Comparison of ENCODE assay signal across 20 cellular contexts in genomic region chr13:101258509-101258908, GRCh38.
DNase-seq lines count a peak whose midpoint lies in the region; TF ChIP-seq lines count a peak whose summit lies in the region.
"Had no signal": no experiment of that assay in that cellular context is flagged by ENCODE, and none has a peak within 500 bp of the region (broad histone marks: within the 10 kb centered on the region; RNA-seq: fewer than 3 reads in every experiment).

No MANE protein-coding gene starts in this region.

- H3K4me2 ChIP-seq in mammary epithelial cell (ENCODE audit: insufficient read depth, low read depth, low read length), result no peak overlapping the region
- peak overlapping the region; percentile 61; the same call in 1 of the 2 replicates for H3K4me2 ChIP-seq in SK-N-SH

- no peaks in the 10 kb centered on the region for H4K20me1 ChIP-seq in mammary epithelial cell (ENCODE audit: insufficient read depth, low read length)
- no peaks in the 10 kb centered on the region for H4K20me1 ChIP-seq in SK-N-SH (ENCODE audit: insufficient read depth)

- H3F3A ChIP-seq in SK-N-SH (replicated peaks; ENCODE audit: insufficient read depth), result peaks cover 9% of the 10 kb centered on the region

- BruUV-seq in mammary epithelial cell (replicated peaks; lab: Mats Ljungman, UMichigan), result no TSS peak
- BruUV-seq in MCF 10A (replicated peaks; lab: Mats Ljungman, UMichigan), result no TSS peak

- no peak overlapping the region for H3K27ac ChIP-seq in mammary epithelial cell (ENCODE audit: insufficient read depth, low read depth, low read length)
- peak overlapping the region in 1 of 2 experiments; percentile 87; a peak in 2 of 4 replicates for H3K27ac ChIP-seq in SK-N-SH (ENCODE audit: low read depth in 2 of 2, low read length in 1 of 2)
- H3K27ac ChIP-seq in left ventricle myocardium inferior (replicated peaks), result no peak overlapping the region
- H3K27ac ChIP-seq: ascending aorta, pancreas, right lobe of liver had no signal

- DNase-seq in mammary epithelial cell (no peak), MCF 10A (ENCODE audit: unreplicated experiment) (no peak), SK-N-SH (no peak), glutamatergic neuron (no peak), left ventricle myocardium inferior (no peak), HUDEP-2 (lab: John Stamatoyannopoulos, UW; ENCODE audit: unreplicated experiment in 76 of 76) (no peak), pons (ENCODE audit: low spot score) (no peak)
- no peak for DNase-seq in activated T-helper 2 cell treated with anti-CD3 and anti-CD28 coated beads, Interferon-gamma antibody, Interleukin-2, Interleukin-4, amounts not matched to agents 10 μg/mL and 5 μg/mL and 100 μg/mL, durations not matched to agents 14 hours and 24 hours and 36 hours (ENCODE audit: low spot score)
- DNase-seq: activated naive CD4-positive, alpha-beta T cell; CD4-positive, CD25-positive, alpha-beta regulatory T cell; cerebellar nuclear complex; NCI-H1048; NCI-H2029; pancreas; right lobe of liver had no signal

- no peaks in the 10 kb centered on the region for H3K9me2 ChIP-seq in SK-N-SH

- no peak for TF ChIP-seq EP300 in SK-N-SH (IDR thresholded peaks at IDR 0.05; ENCODE audit: borderline replicate concordance in 1 of 2, low read depth in 1 of 2, low read length in 1 of 2)

- no peak for TF ChIP-seq RAD21 in SK-N-SH (IDR thresholded peaks at IDR 0.05; ENCODE audit: low read length)

- H3K36me3 ChIP-seq in mammary epithelial cell (ENCODE audit: insufficient read depth, low read length), result no peaks in the 10 kb centered on the region
- H3K36me3 ChIP-seq in SK-N-SH (replicated peaks in 1 of 2; ENCODE audit: control insufficient read depth in 1 of 2, insufficient read depth in 2 of 2, low read length in 1 of 2), result no peaks in the 10 kb centered on the region
- peaks cover 5% of the 10 kb centered on the region for H3K36me3 ChIP-seq in left ventricle myocardium inferior
- H3K36me3 ChIP-seq: pancreas, right lobe of liver had no signal

- H3K27me3 ChIP-seq in mammary epithelial cell (ENCODE audit: insufficient read depth, low read length), result no peaks in the 10 kb centered on the region
- no peaks in the 10 kb centered on the region for H3K27me3 ChIP-seq in SK-N-SH (ENCODE audit: insufficient read depth)
- H3K27me3 ChIP-seq in left ventricle myocardium inferior (ENCODE audit: low read depth), result no peaks in the 10 kb centered on the region
- H3K27me3 ChIP-seq: ascending aorta, pancreas, right lobe of liver had no signal

- intact Hi-C loops in mammary epithelial cell (cut with micrococcal nuclease), result no loop called here
- intact Hi-C loops in MCF 10A (cut with micrococcal nuclease), result no loop called here
- intact Hi-C loops in activated T-helper 2 cell treated with anti-CD3 and anti-CD28 coated beads, Interferon-gamma antibody, Interleukin-2, Interleukin-4, amounts not matched to agents 10 μg/mL and 5 μg/mL and 100 μg/mL, durations not matched to agents 14 hours and 24 hours and 36 hours (cut with micrococcal nuclease), result loop anchor here (5.0 kb wide), 1 partner anchor 369 kb away; no protein-coding TSS in a partner anchor
- intact Hi-C loops in left ventricle myocardium inferior (cut with micrococcal nuclease), result no loop called here

- CTCF ChIA-PET in mammary epithelial cell (lab: Charles Lee; ENCODE audit: low non-redundant PET) (no interaction called here), MCF 10A (lab: Yijun Ruan, JAX) (no interaction called here), SK-N-SH (lab: Yijun Ruan, JAX) (interaction anchor here (0.8 to 1.8 kb wide), 2 partner anchors 10 to 23 kb away, joined by 3 to 5 read pairs; no protein-coding TSS in a partner anchor)

- peaks cover 9% of the 10 kb centered on the region for H3K4me1 ChIP-seq in mammary epithelial cell (ENCODE audit: insufficient read depth, low read length)
- peaks cover 0 to 10% of the 10 kb centered on the region in 2 experiments for H3K4me1 ChIP-seq in SK-N-SH (ENCODE audit: control insufficient read depth in 1 of 2, insufficient read depth in 2 of 2, low read depth in 1 of 2, low read length in 1 of 2)
- no peaks in the 10 kb centered on the region for H3K4me1 ChIP-seq in left ventricle myocardium inferior
- H3K4me1 ChIP-seq: ascending aorta, pancreas, right lobe of liver had no signal

- H3K9ac ChIP-seq in mammary epithelial cell (ENCODE audit: insufficient read depth, low read length) (no peak overlapping the region), SK-N-SH (no peak overlapping the region)

- H3K9me3 Mint-ChIP-seq in MCF 10A (ENCODE audit: unreplicated experiment) (no peaks in the 10 kb centered on the region), glutamatergic neuron (ENCODE audit: unreplicated experiment) (no peaks in the 10 kb centered on the region)
- H3K9me3 Mint-ChIP-seq in activated T-helper 2 cell treated with anti-CD3 and anti-CD28 coated beads, Interferon-gamma antibody, Interleukin-2, Interleukin-4, amounts not matched to agents 10 μg/mL and 5 μg/mL and 100 μg/mL, durations not matched to agents 14 hours and 24 hours and 36 hours, result no peaks in the 10 kb centered on the region
- H3K9me3 Mint-ChIP-seq: activated CD4-positive, alpha-beta T cell treated with anti-CD3 and anti-CD28 coated beads, Interleukin-2, amount 10 ng/mL, durations not matched to agents 24 days and 14 days; type B pancreatic cell had no signal

- H2AFZ ChIP-seq in mammary epithelial cell (ENCODE audit: low read depth, low read length) (peak overlapping the region; percentile 18), SK-N-SH (ENCODE audit: low read depth) (0 out of 2 replicates have a peak overlapping the region, but pooled peaks have one; percentile 71)

- no peaks in the 10 kb centered on the region for H3K4me1 Mint-ChIP-seq in MCF 10A (ENCODE audit: insufficient read depth, unreplicated experiment)
- peaks cover 6% of the 10 kb centered on the region for H3K4me1 Mint-ChIP-seq in glutamatergic neuron (ENCODE audit: low read depth, unreplicated experiment)
- H3K4me1 Mint-ChIP-seq in activated T-helper 2 cell treated with anti-CD3 and anti-CD28 coated beads, Interferon-gamma antibody, Interleukin-2, Interleukin-4, amounts not matched to agents 10 μg/mL and 5 μg/mL and 100 μg/mL, durations not matched to agents 14 hours and 24 hours and 36 hours (ENCODE audit: low read depth), result peaks cover 11% of the 10 kb centered on the region
- H3K4me1 Mint-ChIP-seq: CD4-positive, CD25-positive, alpha-beta regulatory T cell had no signal

- dilution Hi-C loops in mammary epithelial cell (cut with HindIII; ENCODE audit: low sequenced_read_pairs), result no loop called here

- H3K27me3 Mint-ChIP-seq in MCF 10A (ENCODE audit: insufficient read depth, unreplicated experiment), result no peaks in the 10 kb centered on the region
- H3K27me3 Mint-ChIP-seq in glutamatergic neuron (ENCODE audit: unreplicated experiment), result no peaks in the 10 kb centered on the region
- H3K27me3 Mint-ChIP-seq in activated T-helper 2 cell treated with anti-CD3 and anti-CD28 coated beads, Interferon-gamma antibody, Interleukin-2, Interleukin-4, amounts not matched to agents 10 μg/mL and 5 μg/mL and 100 μg/mL, durations not matched to agents 14 hours and 24 hours and 36 hours (ENCODE audit: low read depth), result peaks cover 10% of the 10 kb centered on the region
- H3K27me3 Mint-ChIP-seq: CD4-positive, CD25-positive, alpha-beta regulatory T cell; stimulated activated naive B cell treated with anti-CD40 and anti-IgM and Interleukin-4, amounts not matched to agents 10 μg/mL and 1 μg/mL and 100 μg/mL, for 72 hours had no signal

- POLR2A ChIA-PET in MCF 10A (lab: Yijun Ruan, JAX), result no interaction called here
- POLR2A ChIA-PET in SK-N-SH (lab: Yijun Ruan, JAX), result no interaction called here

- WGBS in mammary epithelial cell (ENCODE audit: low coverage, missing lambda C conversion rate), result 98% methylated on average over 6 of the region's 6 CpGs
- WGBS in SK-N-SH (ENCODE audit: low lambda C conversion rate), result 99% methylated on average over 6 of the region's 6 CpGs

- H3K4me3 ChIP-seq in mammary epithelial cell (replicated peaks in 1 of 3; ENCODE audit: insufficient read depth in 1 of 3, low read depth in 2 of 3, low read length in 3 of 3) (no peak overlapping the region), SK-N-SH (ENCODE audit: low read depth in 2 of 2, low read length in 1 of 2) (no peak overlapping the region), left ventricle myocardium inferior (no peak overlapping the region)
- H3K4me3 ChIP-seq: ascending aorta, K562, pancreas, right lobe of liver had no signal

- H3K27ac Mint-ChIP-seq in MCF 10A (ENCODE audit: low read depth, unreplicated experiment) (no peak overlapping the region), glutamatergic neuron (ENCODE audit: unreplicated experiment) (peak overlapping the region; percentile 80)
- no peak overlapping the region for H3K27ac Mint-ChIP-seq in activated T-helper 2 cell treated with anti-CD3 and anti-CD28 coated beads, Interferon-gamma antibody, Interleukin-2, Interleukin-4, amounts not matched to agents 10 μg/mL and 5 μg/mL and 100 μg/mL, durations not matched to agents 14 hours and 24 hours and 36 hours
- H3K27ac Mint-ChIP-seq: activated CD4-positive, alpha-beta T cell treated with anti-CD3 and anti-CD28 coated beads, Interleukin-2, amount 10 ng/mL, durations not matched to agents 24 days and 14 days; CD4-positive, CD25-positive, alpha-beta regulatory T cell; stimulated activated naive B cell treated with anti-CD40 and anti-IgM and Interleukin-4, amounts not matched to agents 10 μg/mL and 1 μg/mL and 100 μg/mL, for 72 hours; type B pancreatic cell had no signal

- no peak for TF ChIP-seq CTCF in mammary epithelial cell (conservative IDR thresholded peaks at IDR 0.05 in 1 of 2, IDR thresholded peaks at IDR 0.05 in 1 of 2; ENCODE audit: extremely low read depth in 1 of 2, insufficient read depth in 1 of 2, low read depth in 1 of 2, low read length in 2 of 2)
- TF ChIP-seq CTCF in MCF 10A (IDR thresholded peaks at IDR 0.05; ENCODE audit: unreplicated experiment), result no peak
- no peak for TF ChIP-seq CTCF in SK-N-SH (IDR thresholded peaks at IDR 0.05)
- no peak for TF ChIP-seq CTCF in glutamatergic neuron (IDR thresholded peaks at IDR 0.05; ENCODE audit: partially characterized antibody, unreplicated experiment)
- no peak for TF ChIP-seq CTCF in left ventricle myocardium inferior (IDR thresholded peaks at IDR 0.05; ENCODE audit: borderline replicate concordance)

- in situ Hi-C loops in mammary epithelial cell (cut with MboI; ENCODE audit: low sequenced_read_pairs in 2 of 2), result no loop called here

- H3K79me2 ChIP-seq in mammary epithelial cell (ENCODE audit: insufficient read depth, low read length) (no peaks in the 10 kb centered on the region), SK-N-SH (ENCODE audit: insufficient read depth) (no peaks in the 10 kb centered on the region)

- H3K36me3 Mint-ChIP-seq in MCF 10A (ENCODE audit: insufficient read depth, unreplicated experiment), result no peaks in the 10 kb centered on the region
- no peaks in the 10 kb centered on the region for H3K36me3 Mint-ChIP-seq in glutamatergic neuron (ENCODE audit: unreplicated experiment)
- no peaks in the 10 kb centered on the region for H3K36me3 Mint-ChIP-seq in activated T-helper 2 cell treated with anti-CD3 and anti-CD28 coated beads, Interferon-gamma antibody, Interleukin-2, Interleukin-4, amounts not matched to agents 10 μg/mL and 5 μg/mL and 100 μg/mL, durations not matched to agents 14 hours and 24 hours and 36 hours (ENCODE audit: low read depth)
- H3K36me3 Mint-ChIP-seq: CD4-positive, CD25-positive, alpha-beta regulatory T cell; stimulated activated naive B cell treated with anti-CD40 and anti-IgM and Interleukin-4, amounts not matched to agents 10 μg/mL and 1 μg/mL and 100 μg/mL, for 72 hours; type B pancreatic cell had no signal

- H3K9me3 ChIP-seq in mammary epithelial cell (replicated peaks; ENCODE audit: insufficient read depth, low read length) (no peaks in the 10 kb centered on the region), SK-N-SH (no peaks in the 10 kb centered on the region), left ventricle myocardium inferior (replicated peaks) (no peaks in the 10 kb centered on the region)
- H3K9me3 ChIP-seq: ascending aorta, pancreas, right lobe of liver had no signal

- H3K4me3 Mint-ChIP-seq in MCF 10A (ENCODE audit: unreplicated experiment), result no peak overlapping the region
- H3K4me3 Mint-ChIP-seq in glutamatergic neuron (ENCODE audit: unreplicated experiment), result peak overlapping the region; percentile 6
- H3K4me3 Mint-ChIP-seq in activated T-helper 2 cell treated with anti-CD3 and anti-CD28 coated beads, Interferon-gamma antibody, Interleukin-2, Interleukin-4, amounts not matched to agents 10 μg/mL and 5 μg/mL and 100 μg/mL, durations not matched to agents 14 hours and 24 hours and 36 hours (ENCODE audit: low read depth), result no peak overlapping the region
- H3K4me3 Mint-ChIP-seq: activated CD4-positive, alpha-beta T cell treated with anti-CD3 and anti-CD28 coated beads, Interleukin-2, amount 10 ng/mL, durations not matched to agents 24 days and 14 days; CD4-positive, CD25-positive, alpha-beta regulatory T cell; stimulated activated naive B cell treated with anti-CD40 and anti-IgM and Interleukin-4, amounts not matched to agents 10 μg/mL and 1 μg/mL and 100 μg/mL, for 72 hours; type B pancreatic cell had no signal
